In genomic region chr13:40271511-40271910, GRCh38 we compare ENCODE assay signal across 2 cellular contexts.
TF ChIP-seq lines count a peak whose summit lies in the region.

No MANE protein-coding gene starts in this region.

TF ChIP-seq in HepG2, 621 proteins besides CTCF, POLR2A, EP300 and RAD21:
- no peak for TF ChIP-seq HNRNPUL1 (IDR thresholded peaks at IDR 0.05; ENCODE audit: low read depth, low read length)
- TF ChIP-seq KMT2B (CRISPR knock-in tag; IDR thresholded peaks at IDR 0.05) = no peak
- TF ChIP-seq GABPB1 (CRISPR knock-in tag; IDR thresholded peaks at IDR 0.05) = no peak
- no peak for TF ChIP-seq SMARCC2 (IDR thresholded peaks at IDR 0.05)
- TF ChIP-seq TAF15 (IDR thresholded peaks at IDR 0.05; ENCODE audit: low read depth, low read length, poor library complexity, severe bottlenecking) = no peak
- no peak for TF ChIP-seq NR2F6 (IDR thresholded peaks at IDR 0.05)
- TF ChIP-seq NR2F6 (CRISPR knock-in tag; IDR thresholded peaks at IDR 0.05) = no peak
- no peak for TF ChIP-seq GLMP (CRISPR knock-in tag; IDR thresholded peaks at IDR 0.05; ENCODE audit: borderline replicate concordance)
- TF ChIP-seq ZNF510 (CRISPR knock-in tag; IDR thresholded peaks at IDR 0.05; ENCODE audit: low read depth) = no peak
- TF ChIP-seq ZFP41 (CRISPR knock-in tag; IDR thresholded peaks at IDR 0.05; ENCODE audit: borderline replicate concordance) = no peak
- no peak for TF ChIP-seq PRDM10 (CRISPR knock-in tag; IDR thresholded peaks at IDR 0.05; ENCODE audit: low read depth)
- no peak for TF ChIP-seq ZNF580 (CRISPR knock-in tag; IDR thresholded peaks at IDR 0.05; ENCODE audit: borderline replicate concordance, low read depth)
- TF ChIP-seq PCBP1 (IDR thresholded peaks at IDR 0.05; ENCODE audit: borderline replicate concordance, low read depth, low read length) = no peak
- TF ChIP-seq HMG20B (CRISPR knock-in tag; conservative IDR thresholded peaks at IDR 0.05) = no peak
- no peak for TF ChIP-seq ZC3H13 (CRISPR knock-in tag; IDR thresholded peaks at IDR 0.05)
- TF ChIP-seq ZNF577 (CRISPR knock-in tag; IDR thresholded peaks at IDR 0.05; ENCODE audit: borderline replicate concordance, low read depth) = no peak
- no peak for TF ChIP-seq GATAD2A (CRISPR knock-in tag; IDR thresholded peaks at IDR 0.05)
- no peak for TF ChIP-seq YEATS2 (CRISPR knock-in tag; IDR thresholded peaks at IDR 0.05; ENCODE audit: borderline replicate concordance)
- no peak for TF ChIP-seq ZNF761 (CRISPR knock-in tag; conservative IDR thresholded peaks at IDR 0.05)
- no peak for TF ChIP-seq ZNF7 (CRISPR knock-in tag; IDR thresholded peaks at IDR 0.05)

TF ChIP-seq in H1, 55 proteins besides CTCF, POLR2A, EP300 and RAD21:
- no peak for TF ChIP-seq POLR2AphosphoS5 (IDR thresholded peaks at IDR 0.05; ENCODE audit: low read depth, low read length)
- TF ChIP-seq SIX5 (IDR thresholded peaks at IDR 0.05; ENCODE audit: low read depth, low read length) = no peak
- no peak for TF ChIP-seq BRCA1 (IDR thresholded peaks at IDR 0.05; ENCODE audit: low read depth, low read length)
- no peak for TF ChIP-seq BCL11A (IDR thresholded peaks at IDR 0.05; ENCODE audit: low read depth in 2 of 2, low read length in 2 of 2)
- no peak for TF ChIP-seq CBX8 (IDR thresholded peaks at IDR 0.05; ENCODE audit: borderline replicate concordance, low read depth, low read length)
- TF ChIP-seq GTF2F1 (IDR thresholded peaks at IDR 0.05; ENCODE audit: borderline replicate concordance, low read depth, low read length) = no peak
